Comparison of ENCODE assay signal across 19 cellular contexts in genomic region chr18:68164909-68165308, GRCh38.
"Had no signal": no experiment of that assay in that cellular context is flagged by ENCODE, and none has a peak within 500 bp of the region (broad histone marks: within the 10 kb centered on the region; RNA-seq: fewer than 3 reads in every experiment).

No MANE protein-coding gene starts in this region.

- ATAC-seq: foreskin keratinocyte; gastroesophageal sphincter; heart left ventricle; left cardiac atrium; left lung; left ventricle myocardium superior; lower lobe of right lung; naive thymus-derived CD4-positive, alpha-beta T cell had no signal

- H3K9me3 Mint-ChIP-seq: memory B cell had no signal

- H3K27me3 Mint-ChIP-seq: memory B cell; naive thymus-derived CD4-positive, alpha-beta T cell had no signal

- H3K9me3 ChIP-seq: gastroesophageal sphincter, lower lobe of right lung had no signal

- H3K4me3 Mint-ChIP-seq: memory B cell; naive thymus-derived CD4-positive, alpha-beta T cell had no signal

- H3K4me2 ChIP-seq: hepatocyte had no signal

- H3K27ac ChIP-seq: coronary artery, dorsolateral prefrontal cortex, esophagus muscularis mucosa, foreskin keratinocyte, gastroesophageal sphincter, heart left ventricle, hepatocyte, left lung, lower lobe of right lung had no signal

- H3K36me3 Mint-ChIP-seq: memory B cell; naive thymus-derived CD4-positive, alpha-beta T cell had no signal

- H3K27ac Mint-ChIP-seq: memory B cell; naive thymus-derived CD4-positive, alpha-beta T cell had no signal

- H3K36me3 ChIP-seq: esophagus muscularis mucosa, gastroesophageal sphincter, heart left ventricle, left lung, lower lobe of right lung had no signal

- H3K4me1 Mint-ChIP-seq: memory B cell; naive thymus-derived CD4-positive, alpha-beta T cell had no signal

- DNase-seq: dermis blood vessel endothelial cell; dorsolateral prefrontal cortex; effector CD4-positive, alpha-beta T cell; effector memory CD4-positive, alpha-beta T cell; foreskin keratinocyte; heart left ventricle; hypothalamus; left cardiac atrium; left lung; left ventricle myocardium superior; lower lobe of right lung; mesendoderm; midbrain; naive thymus-derived CD4-positive, alpha-beta T cell had no signal

- H3K4me3 ChIP-seq: coronary artery, dorsolateral prefrontal cortex, esophagus muscularis mucosa, gastroesophageal sphincter, heart left ventricle, hepatocyte, left lung, lower lobe of right lung had no signal

- H3K79me2 ChIP-seq: hepatocyte had no signal

- H2AFZ ChIP-seq: hepatocyte had no signal

- H3K27me3 ChIP-seq: dorsolateral prefrontal cortex, esophagus muscularis mucosa, foreskin keratinocyte, gastroesophageal sphincter, heart left ventricle, hepatocyte, left lung had no signal

- H3K4me1 ChIP-seq: esophagus muscularis mucosa, foreskin keratinocyte, gastroesophageal sphincter, heart left ventricle, left lung, lower lobe of right lung had no signal
